Comparison of ENCODE assay signal across 19 cellular contexts in genomic region chr11:31421840-31422239, GRCh38. TPM values are rescaled to one million over a fixed set of nuclear protein-coding genes. Genes with fewer than 3 reads are reported as not detected.
DNase-seq lines count a peak whose midpoint lies in the region; ATAC-seq, FAIRE-seq and TF ChIP-seq lines count a peak whose summit lies in the region.
"Had no signal": no experiment of that assay in that cellular context is flagged by ENCODE, and none has a peak within 500 bp of the region (broad histone marks: within the 10 kb centered on the region; RNA-seq: fewer than 3 reads in every experiment).

No MANE protein-coding gene starts in this region.

- no peak overlapping the region for H3K56ac ChIP-seq in H1 (replicated peaks; ENCODE audit: insufficient read length, low read depth, low read length)
- no peak overlapping the region for H3K56ac ChIP-seq in mesendoderm (ENCODE audit: low read length)

- H4K5ac ChIP-seq in H1 (ENCODE audit: insufficient read length, low read depth, low read length) (peak overlapping the region; percentile 84), mesendoderm (ENCODE audit: low read length) (no peak overlapping the region)

- no peaks in the 10 kb centered on the region for H3K9me2 ChIP-seq in GM23338 (ENCODE audit: insufficient read depth)

- H3K23me2 ChIP-seq in H1 (ENCODE audit: low read depth, low read length): no peaks in the 10 kb centered on the region

- H2BK15ac ChIP-seq in H1 (ENCODE audit: low read length) (no peak overlapping the region), neuronal stem cell (ENCODE audit: low read length) (no peak overlapping the region), mesendoderm (replicated peaks; ENCODE audit: low read depth) (no peak overlapping the region)

- H3K9me3 ChIP-seq in HUES64 (ENCODE audit: insufficient read depth, low read depth, low read length) (no peaks in the 10 kb centered on the region), H1 (ENCODE audit: insufficient read depth in 2 of 2, low read depth in 1 of 2, low read length in 1 of 2) (no peaks in the 10 kb centered on the region), neuronal stem cell (replicated peaks in 1 of 2; ENCODE audit: control insufficient read depth in 2 of 2, insufficient read depth in 1 of 2, low read depth in 1 of 2, low read length in 2 of 2) (no peaks in the 10 kb centered on the region), smooth muscle cell (replicated peaks; ENCODE audit: low read depth) (no peaks in the 10 kb centered on the region)

- no peaks in the 10 kb centered on the region for H3K9me3 Mint-ChIP-seq in GM23338
- H3K9me3 Mint-ChIP-seq: CD8-positive, alpha-beta memory T cell had no signal

- peak; percentile 56 for ATAC-seq in GM23338
- no peak for ATAC-seq in GM18867 (IDR thresholded peaks at IDR 0.05; ENCODE audit: unreplicated experiment)

- peaks cover 60% of the 10 kb centered on the region for H3K4me1 Mint-ChIP-seq in GM23338
- H3K4me1 Mint-ChIP-seq: CD8-positive, alpha-beta memory T cell had no signal

- no peak overlapping the region for H3K4me3 ChIP-seq in GM23338
- H3K4me3 ChIP-seq in HUES64 (ENCODE audit: low read length): no peak overlapping the region
- no peak overlapping the region; a peak in 1 of 8 replicates for H3K4me3 ChIP-seq in H1 (ENCODE audit: extremely low read depth in 1 of 4, insufficient read depth in 2 of 4, low read depth in 3 of 4, low read length in 4 of 4)
- no peak overlapping the region for H3K4me3 ChIP-seq in neuronal stem cell (ENCODE audit: low read length in 2 of 2)
- no peak overlapping the region for H3K4me3 ChIP-seq in smooth muscle cell
- H3K4me3 ChIP-seq in mesendoderm (ENCODE audit: low read length): no peak overlapping the region
- H3K4me3 ChIP-seq: SK-N-MC had no signal

- no peaks in the 10 kb centered on the region for H3K36me3 Mint-ChIP-seq in GM23338 (ENCODE audit: low read depth)

- H3K79me2 ChIP-seq in GM23338 (replicated peaks; ENCODE audit: insufficient read depth) (no peaks in the 10 kb centered on the region), H1 (ENCODE audit: control insufficient read depth in 1 of 2, insufficient read depth in 2 of 2, low read length in 2 of 2) (no peaks in the 10 kb centered on the region), smooth muscle cell (ENCODE audit: low read depth) (no peaks in the 10 kb centered on the region), mesendoderm (ENCODE audit: control insufficient read depth, insufficient read depth, low read length) (no peaks in the 10 kb centered on the region)

- no peaks in the 10 kb centered on the region for H3K27me3 Mint-ChIP-seq in GM23338 (ENCODE audit: insufficient read depth, low read depth, poor library complexity)
- H3K27me3 Mint-ChIP-seq: CD8-positive, alpha-beta memory T cell had no signal

- H3K23ac ChIP-seq in H1 (ENCODE audit: insufficient read length) (no peak overlapping the region), neuronal stem cell (ENCODE audit: low read depth, low read length, poor library complexity) (no peak overlapping the region), mesendoderm (ENCODE audit: low read length) (no peak overlapping the region)

- H3K4me3 Mint-ChIP-seq in GM23338: no peak overlapping the region
- H3K4me3 Mint-ChIP-seq: CD8-positive, alpha-beta memory T cell had no signal

- TF ChIP-seq CTCF in GM23338 (conservative IDR thresholded peaks at IDR 0.05; ENCODE audit: low read depth in 2 of 2): no peak
- no peak for TF ChIP-seq CTCF in H1 (IDR thresholded peaks at IDR 0.05; ENCODE audit: control extremely low read depth in 1 of 3, insufficient read depth in 1 of 3, low read depth in 1 of 3, low read length in 3 of 3)
- no peak for TF ChIP-seq CTCF in smooth muscle cell (IDR thresholded peaks at IDR 0.05; ENCODE audit: borderline replicate concordance, insufficient read depth, poor library complexity, severe bottlenecking)

- CTCF ChIA-PET in H1 (lab: Charles Lee; ENCODE audit: partially characterized antibody): interaction anchor here (0.8 to 1.2 kb wide), 2 partner anchors 58 to 220 kb away, joined by 3 to 4 read pairs; no protein-coding TSS in a partner anchor

- peak overlapping the region; percentile 65; the same call in 1 of the 2 replicates for H3K27ac Mint-ChIP-seq in GM23338
- H3K27ac Mint-ChIP-seq: CD8-positive, alpha-beta memory T cell had no signal

- H3K9ac ChIP-seq in HUES64 (ENCODE audit: low read depth, low read length) (no peak overlapping the region), H1 (replicated peaks in 1 of 4; ENCODE audit: extremely low read depth in 1 of 4, low read depth in 3 of 4, low read length in 3 of 4) (no peak overlapping the region), neuronal stem cell (ENCODE audit: low read depth, low read length, poor library complexity) (no peak overlapping the region), smooth muscle cell (ENCODE audit: low read depth) (no peak overlapping the region), mesendoderm (ENCODE audit: low read length) (no peak overlapping the region)

- H2AFZ ChIP-seq in GM23338 (no peak overlapping the region), H1 (ENCODE audit: low read length) (no peak overlapping the region), neuronal stem cell (ENCODE audit: low read length) (no peak overlapping the region), smooth muscle cell (ENCODE audit: low read depth) (no peak overlapping the region)

- H3K4me2 ChIP-seq in GM23338 (peak overlapping the region; percentile 28), H1 (ENCODE audit: insufficient read depth in 1 of 2, low read depth in 2 of 2, low read length in 2 of 2) (peak overlapping the region in 1 of 2 experiments; percentile 28; a peak in 2 of 4 replicates), neuronal stem cell (ENCODE audit: insufficient read depth, low read length, poor library complexity, severe bottlenecking) (no peak overlapping the region), smooth muscle cell (no peak overlapping the region), mesendoderm (ENCODE audit: low read length) (no peak overlapping the region)

- TF ChIP-seq RAD21 in H1 (IDR thresholded peaks at IDR 0.05 in 1 of 2, conservative IDR thresholded peaks at IDR 0.05 in 1 of 2; ENCODE audit: low read depth in 2 of 2, low read length in 2 of 2): no peak

- no peaks in the 10 kb centered on the region for H4K20me1 ChIP-seq in GM23338 (replicated peaks; ENCODE audit: insufficient read depth)
- H4K20me1 ChIP-seq in H1 (replicated peaks in 1 of 2; ENCODE audit: control insufficient read depth in 1 of 2, insufficient read depth in 2 of 2, low read length in 2 of 2): no peaks in the 10 kb centered on the region
- no peaks in the 10 kb centered on the region for H4K20me1 ChIP-seq in smooth muscle cell (ENCODE audit: low read depth)

- H3K18ac ChIP-seq in H1 (ENCODE audit: extremely low read depth, low read length) (no peak overlapping the region; the same call in 1 of the 2 replicates), neuronal stem cell (ENCODE audit: low read length) (no peak overlapping the region), mesendoderm (ENCODE audit: low read length) (no peak overlapping the region)

- H4K91ac ChIP-seq in H1 (replicated peaks; ENCODE audit: insufficient read length, low read length) (no peak overlapping the region), neuronal stem cell (ENCODE audit: low read depth, low read length, poor library complexity) (no peak overlapping the region)

- H3K4me1 ChIP-seq in GM23338 (ENCODE audit: insufficient read depth) (peaks cover 58% of the 10 kb centered on the region), HUES64 (ENCODE audit: insufficient read depth, low read length) (peaks cover 63% of the 10 kb centered on the region), H1 (replicated peaks in 1 of 4; ENCODE audit: control insufficient read depth in 3 of 4, insufficient read depth in 4 of 4, low read length in 3 of 4) (peaks cover 0 to 30% (median 12%) of the 10 kb centered on the region in 4 experiments; a peak in 3 of 7 replicates), neuronal stem cell (ENCODE audit: control insufficient read depth in 2 of 2, insufficient read depth in 1 of 2, low read depth in 1 of 2, low read length in 2 of 2) (peaks cover 11 to 19% of the 10 kb centered on the region in 2 donors), smooth muscle cell (ENCODE audit: low read depth) (peaks cover 59% of the 10 kb centered on the region), mesendoderm (ENCODE audit: control insufficient read depth, low read depth, low read length) (peaks cover 1% of the 10 kb centered on the region)

- POLR2A ChIA-PET in H1 (lab: Charles Lee; ENCODE audit: partially characterized antibody): no interaction called here

- H3K14ac ChIP-seq in H1 (ENCODE audit: insufficient read length) (no peak overlapping the region), neuronal stem cell (ENCODE audit: low read length) (no peak overlapping the region)

- H2BK120ac ChIP-seq in H1 (replicated peaks; ENCODE audit: low read depth, low read length): no peak overlapping the region
- no peak overlapping the region for H2BK120ac ChIP-seq in neuronal stem cell (ENCODE audit: low read depth, low read length)
- H2BK120ac ChIP-seq in mesendoderm (ENCODE audit: low read depth, low read length): no peak overlapping the region

- H3K36me3 ChIP-seq in GM23338 (ENCODE audit: insufficient read depth) (no peaks in the 10 kb centered on the region), HUES64 (ENCODE audit: insufficient read depth, low read length) (no peaks in the 10 kb centered on the region), H1 (ENCODE audit: control insufficient read depth in 2 of 4, insufficient read depth in 4 of 4, low read length in 3 of 4) (no peaks in the 10 kb centered on the region), neuronal stem cell (replicated peaks in 1 of 2; ENCODE audit: control insufficient read depth in 2 of 2, insufficient read depth in 2 of 2, low read length in 2 of 2) (peaks cover 0 to 11% of the 10 kb centered on the region in 2 donors), smooth muscle cell (ENCODE audit: low read depth) (no peaks in the 10 kb centered on the region), mesendoderm (ENCODE audit: control insufficient read depth, insufficient read depth, low read length) (no peaks in the 10 kb centered on the region)

- no peak overlapping the region for H2BK12ac ChIP-seq in H1 (ENCODE audit: low read depth, low read length)
- no peak overlapping the region for H2BK12ac ChIP-seq in neuronal stem cell (ENCODE audit: low read length)

- H3F3A ChIP-seq in GM23338 (replicated peaks; ENCODE audit: low read depth): no peaks in the 10 kb centered on the region
- no peaks in the 10 kb centered on the region for H3F3A ChIP-seq in smooth muscle cell (ENCODE audit: low read depth)

- H4K8ac ChIP-seq in H1 (ENCODE audit: extremely low read depth, insufficient read depth, low read length) (no peak overlapping the region), neuronal stem cell (ENCODE audit: low read depth, low read length) (no peak overlapping the region), mesendoderm (ENCODE audit: low read depth, low read length) (no peak overlapping the region)

- no peak for TF ChIP-seq POLR2A in H1 (IDR thresholded peaks at IDR 0.05; ENCODE audit: control extremely low read depth in 1 of 2, low read depth in 2 of 2, low read length in 2 of 2)

- no peak overlapping the region for H2BK5ac ChIP-seq in H1 (ENCODE audit: low read depth, low read length)
- no peak overlapping the region for H2BK5ac ChIP-seq in neuronal stem cell (ENCODE audit: low read length)
- no peak overlapping the region for H2BK5ac ChIP-seq in mesendoderm (ENCODE audit: low read length)

- peak; percentile 48 for DNase-seq in GM23338 (ENCODE audit: low spot score)
- DNase-seq in H1 (ENCODE audit: low read depth in 1 of 2, low spot score in 2 of 2): no peak
- DNase-seq in neuronal stem cell (ENCODE audit: low spot score): peak; percentile 53
- DNase-seq in smooth muscle cell (lab: John Stamatoyannopoulos, UW; ENCODE audit: unreplicated experiment): no peak
- DNase-seq in mesendoderm: no peak
- DNase-seq: C1 segment of cervical spinal cord; CD8-positive, alpha-beta memory T cell; DMS79; NCI-H1092 treated with DMSO at 0.1 percent for 48 hours; NCI-H1694; NCI-H510A; OCI-M1; Right ventricle myocardium superior had no signal

- H3K4ac ChIP-seq in H1 (replicated peaks; ENCODE audit: insufficient read length, low read depth, low read length) (no peak overlapping the region), neuronal stem cell (ENCODE audit: low read length) (no peak overlapping the region), mesendoderm (ENCODE audit: low read depth, low read length) (no peak overlapping the region)

- no peak overlapping the region for H2AK5ac ChIP-seq in H1 (ENCODE audit: low read depth, low read length)
- no peak overlapping the region for H2AK5ac ChIP-seq in neuronal stem cell (ENCODE audit: low read depth, low read length)
- no peak overlapping the region for H2AK5ac ChIP-seq in mesendoderm (ENCODE audit: low read length)

- H3K79me1 ChIP-seq in H1 (ENCODE audit: low read depth, low read length) (no peaks in the 10 kb centered on the region), neuronal stem cell (ENCODE audit: low read depth, low read length) (no peaks in the 10 kb centered on the region), mesendoderm (ENCODE audit: low read length) (no peaks in the 10 kb centered on the region)

- WGBS in HUES64: 15% methylated on average over 2 of the region's 2 CpGs
- 6% methylated on average over 2 of the region's 2 CpGs; no CpG with 5 or more reads in 1 of the 2 experiments for WGBS in H1 (ENCODE audit: extremely low coverage in 1 of 2, insufficient coverage in 1 of 2, insufficient read length in 1 of 2, insufficient replicate concordance in 2 of 2, low coverage in 1 of 2, low lambda C conversion rate in 2 of 2, missing lambda C conversion rate in 1 of 2), 2 experiments
- no CpG with 5 or more reads among the region's 2 CpGs for WGBS in neuronal stem cell (ENCODE audit: extremely low coverage in 2 of 2, insufficient read length in 2 of 2, insufficient replicate concordance in 1 of 2), 2 donors
- WGBS in smooth muscle cell (ENCODE audit: low lambda C conversion rate): 58% methylated on average over 2 of the region's 2 CpGs
- WGBS in mesendoderm (ENCODE audit: extremely low coverage, insufficient coverage, low lambda C conversion rate): no CpG with 5 or more reads among the region's 2 CpGs

- H3K27me3 ChIP-seq in GM23338 (ENCODE audit: insufficient read depth): no peaks in the 10 kb centered on the region
- no peaks in the 10 kb centered on the region for H3K27me3 ChIP-seq in HUES64 (ENCODE audit: insufficient read depth, low read length)
- H3K27me3 ChIP-seq in H1 (replicated peaks in 1 of 4; ENCODE audit: control insufficient read depth in 3 of 4, extremely low read depth in 1 of 4, insufficient read depth in 3 of 4, low read length in 3 of 4): peaks cover 0 to 1% (median 0%) of the 10 kb centered on the region in 4 experiments; a peak in 1 of 7 replicates
- H3K27me3 ChIP-seq in neuronal stem cell (ENCODE audit: control insufficient read depth in 3 of 3, insufficient read depth in 3 of 3, low read depth in 1 of 3, low read length in 3 of 3): no peaks in the 10 kb centered on the region
- H3K27me3 ChIP-seq in smooth muscle cell (ENCODE audit: low read depth): no peaks in the 10 kb centered on the region
- H3K27me3 ChIP-seq in mesendoderm (ENCODE audit: insufficient read depth, low read length, poor library complexity): no peaks in the 10 kb centered on the region

- TF ChIP-seq EP300 in H1 (IDR thresholded peaks at IDR 0.05; ENCODE audit: borderline replicate concordance in 1 of 2, low read depth in 2 of 2, low read length in 2 of 2): no peak

- H3K27ac ChIP-seq in GM23338 (ENCODE audit: low read depth): peak overlapping the region; percentile 8; the same call in 1 of the 2 replicates
- peak overlapping the region; percentile 62 for H3K27ac ChIP-seq in HUES64 (ENCODE audit: low read depth, low read length)
- no peak overlapping the region for H3K27ac ChIP-seq in H1 (ENCODE audit: low read depth, low read length)
- H3K27ac ChIP-seq in neuronal stem cell (replicated peaks; ENCODE audit: low read length): peak overlapping the region; percentile 30
- H3K27ac ChIP-seq in smooth muscle cell (ENCODE audit: low read depth): no peak overlapping the region
- H3K27ac ChIP-seq in mesendoderm (ENCODE audit: low read depth, low read length): no peak overlapping the region
- H3K27ac ChIP-seq: SK-N-MC had no signal

- FAIRE-seq in H1 (lab: Jason Lieb, UNC): no peak
- FAIRE-seq: D721Med, H54 had no signal

- H2BK20ac ChIP-seq in H1 (ENCODE audit: low read length): no peak overlapping the region

RNA-seq across cellular contexts. Expression of gene DNAJC24, which starts 52.2 kb away (rescaled TPM):
- total RNA-seq in GM23338 (2014; rRNA removed; shearing (Covaris generic)): 21.3 and 21.5 TPM in 2 replicates
- polyA plus RNA-seq in GM23338 (2016; fragmentation: Nextera tagmentation; extraction: Ambion mirVana) (20.3 and 24.9 TPM in 2 replicates), H1 (2011; rRNA removed) (6.8 and 7.2 TPM in 2 replicates), smooth muscle cell (4.4 and 4.7 TPM in 2 replicates)
- 15.8 TPM for polyA plus RNA-seq in HUES64 (2013, experiment 1 of 2)
- polyA plus RNA-seq in HUES64 (2013, experiment 2 of 2): 17.7 TPM
- 21.1 TPM in 2 replicates for total RNA-seq in H1 (2021; fragmentation: NEBNext Ultra II Directional; extraction: Animal tissue kit (Norgen Biotek cat#: 25700))
- 9.8 TPM for polyA plus RNA-seq in H1 (2011; cell fraction: cytosol; rRNA removed)
- polyA plus RNA-seq in H1 (2011; cell fraction: nucleus; rRNA removed): 14.0 TPM
- polyA plus RNA-seq in H1 (2012, experiment 1 of 2): 8.7 to 13.6 TPM (median 10.6 TPM) in 4 replicates
- polyA plus RNA-seq in H1 (2012, experiment 2 of 2): 1.5 TPM
- polyA plus RNA-seq in H1 (2013, experiment 1 of 2): 16.2 TPM
- 14.1 TPM for polyA plus RNA-seq in H1 (2013, experiment 2 of 2)
- 8.7 and 11.1 TPM in 2 replicates for polyA minus RNA-seq in H1 (2011; rRNA and poly(A)+ RNA removed)
- polyA minus RNA-seq in H1 (2011; cell fraction: cytosol; rRNA and poly(A)+ RNA removed): 9.5 TPM
- polyA minus RNA-seq in H1 (2011; cell fraction: nucleus; rRNA and poly(A)+ RNA removed): 43.8 TPM
- 18.0 TPM for polyA plus RNA-seq in neuronal stem cell (2013, experiment 1 of 2)
- polyA plus RNA-seq in neuronal stem cell (2013, experiment 2 of 2): 17.9 TPM
- total RNA-seq in smooth muscle cell: 22.2 and 31.0 TPM in 2 replicates
- 13.3 TPM for polyA plus RNA-seq in mesendoderm (2013, experiment 1 of 2)
- polyA plus RNA-seq in mesendoderm (2013, experiment 2 of 2): 13.0 TPM

RNA-seq across cellular contexts. Expression of gene DCDC1, which starts 52.3 kb away (rescaled TPM):
- 0.27 and 0.56 TPM in 2 replicates for total RNA-seq in GM23338 (2014; rRNA removed; shearing (Covaris generic))
- 0.21 and 0.58 TPM in 2 replicates for polyA plus RNA-seq in GM23338 (2016; fragmentation: Nextera tagmentation; extraction: Ambion mirVana)
- polyA plus RNA-seq in HUES64 (2013, experiment 1 of 2): 0.45 TPM
- 0.32 TPM for polyA plus RNA-seq in HUES64 (2013, experiment 2 of 2)
- total RNA-seq in H1 (2021; fragmentation: NEBNext Ultra II Directional; extraction: Animal tissue kit (Norgen Biotek cat#: 25700)): 0.52 and 0.56 TPM in 2 replicates
- 0.06 and 0.15 TPM in 2 replicates for polyA plus RNA-seq in H1 (2011; rRNA removed)
- 0.31 TPM for polyA plus RNA-seq in H1 (2011; cell fraction: cytosol; rRNA removed)
- 0.29 TPM for polyA plus RNA-seq in H1 (2011; cell fraction: nucleus; rRNA removed)
- polyA plus RNA-seq in H1 (2012, experiment 1 of 2): 0.21 to 0.37 TPM (median 0.29 TPM) in 4 replicates
- polyA plus RNA-seq in H1 (2012, experiment 2 of 2): not detected
- polyA plus RNA-seq in H1 (2013, experiment 1 of 2): 0.18 TPM
- 0.20 TPM for polyA plus RNA-seq in H1 (2013, experiment 2 of 2)
- polyA minus RNA-seq in H1 (2011; rRNA and poly(A)+ RNA removed): 0.85 and 0.91 TPM in 2 replicates
- polyA minus RNA-seq in H1 (2011; cell fraction: cytosol; rRNA and poly(A)+ RNA removed): 0.29 TPM
- polyA minus RNA-seq in H1 (2011; cell fraction: nucleus; rRNA and poly(A)+ RNA removed): 3.4 TPM
- polyA plus RNA-seq in neuronal stem cell (2013, experiment 1 of 2): 1.0 TPM
- polyA plus RNA-seq in neuronal stem cell (2013, experiment 2 of 2): 0.98 TPM
- 0.45 and 0.63 TPM in 2 replicates for total RNA-seq in smooth muscle cell
- polyA plus RNA-seq in smooth muscle cell: 0.39 and 0.46 TPM in 2 replicates
- 0.15 TPM for polyA plus RNA-seq in mesendoderm (2013, experiment 1 of 2)
- polyA plus RNA-seq in mesendoderm (2013, experiment 2 of 2): 0.11 TPM
- total RNA-seq: HT1080 had no signal
- polyA plus RNA-seq: CD8-positive, alpha-beta memory T cell had no signal

Comparison
In these comparisons a context has a peak if more than half of its experiments do, and no peak if none do; other contexts are left out.
1. DNase-seq: peak in GM23338 (single experiment) and neuronal stem cell (single experiment); none in H1 (0 of 2), smooth muscle cell (single experiment) and mesendoderm (single experiment).
2. H3K27ac ChIP-seq: peak in GM23338 (single experiment), HUES64 (single experiment) and neuronal stem cell (single experiment); none in H1 (single experiment), smooth muscle cell (single experiment) and mesendoderm (single experiment).